Comparison of ENCODE assay signal across 11 cellular contexts in genomic region chrX:151792505-151792904, GRCh38. TPM values are rescaled to one million over a fixed set of nuclear protein-coding genes. Genes with fewer than 3 reads are reported as not detected.
"Had no signal": no experiment of that assay in that cellular context is flagged by ENCODE, and none has a peak within 500 bp of the region (broad histone marks: within the 10 kb centered on the region; RNA-seq: fewer than 3 reads in every experiment).

No MANE protein-coding gene starts in this region.

- ATAC-seq: GM23338, HCT116 had no signal

- H3K4me1 ChIP-seq: HAP-1 had no signal

- H3K27ac ChIP-seq: GM23248 had no signal

- H3K4me3 ChIP-seq: GM23248, GM23338, HAP-1 had no signal

- H3K4me1 Mint-ChIP-seq: GM23338, H9 had no signal

- H3K27ac Mint-ChIP-seq: GM23338, H9, HFFc6 had no signal

- H3K9ac ChIP-seq: GM23248 had no signal

- H3K9me3 ChIP-seq: HAP-1 had no signal

- H3K4me2 ChIP-seq: GM23338 had no signal

- H3K36me3 ChIP-seq: HAP-1 had no signal

- H3K4me3 Mint-ChIP-seq: GM23338, H9, HFFc6 had no signal

- H2AFZ ChIP-seq: GM23248, GM23338 had no signal

- DNase-seq: GM23248, GOT3, H7, H9, HCEC 1CT, HFFc6 had no signal

RNA-seq across cellular contexts. Expression of gene CNGA2, which starts 58.0 kb away (rescaled TPM):
- total RNA-seq: GM23248, GM23338, H1, H4, H7, H9, HFFc6 had no signal
- polyA plus RNA-seq: GM23248, GM23338, H1 had no signal
